8 cellular contexts compared by ENCODE assay signal in genomic region chr6:36546958-36547645, GRCh38. TPM values are rescaled to one million over a fixed set of nuclear protein-coding genes. Genes with fewer than 3 reads are reported as not detected.
DNase-seq lines count a peak whose midpoint lies in the region; ATAC-seq and TF ChIP-seq lines count a peak whose summit lies in the region.

Gene STK38, minus strand, starts transcription at chr6:36547479. Its CDS starts 7,277 bp downstream, at chr6:36540202.

- H3K9ac ChIP-seq in fibroblast of lung (ENCODE audit: insufficient read depth, low read length): peak within 1 kb of the TSS; percentile 89

- intact Hi-C loops in naive thymus-derived CD4-positive, alpha-beta T cell (cut with micrococcal nuclease): loop anchor here (1.0 to 5.0 kb wide), 12 partner anchors 14 to 135 kb away; partner anchors contain the start of genes SRSF3 (in 2 of the 2), CDKN1A (in 1 of the 2), KCTD20 (in 1 of the 2) and PXT1 (in 1 of the 2)

- ATAC-seq in naive thymus-derived CD4-positive, alpha-beta T cell: peak; percentile 90
- ATAC-seq in stimulated activated memory B cell treated with anti-CD40 and anti-IgM and Interleukin-4, amounts not matched to agents 10 μg/mL and 1 μg/mL and 100 μg/mL, for 72 hours: peak; percentile 93

- no peaks in the 10 kb centered on the region for H4K20me1 ChIP-seq in fibroblast of lung (ENCODE audit: control insufficient read depth, extremely low read depth, insufficient read depth, low read length)

- POLR2A ChIA-PET in naive thymus-derived CD4-positive, alpha-beta T cell (lab: Charles Lee): interaction anchor here (0.6 to 8.4 kb wide), 17 partner anchors 8 to 1489 kb away, joined by 3 to 288 read pairs (median 4); partner anchors contain the start of gene SRSF3

- peaks cover 0 to 5% (median 0%) of the 10 kb centered on the region in 11 donors for H3K9me3 Mint-ChIP-seq in naive thymus-derived CD4-positive, alpha-beta T cell
- H3K9me3 Mint-ChIP-seq in stimulated activated memory B cell treated with anti-CD40 and anti-IgM and Interleukin-4, amounts not matched to agents 10 μg/mL and 1 μg/mL and 100 μg/mL, for 72 hours: no peaks in the 10 kb centered on the region

- H3K4me1 ChIP-seq in fibroblast of lung (ENCODE audit: control insufficient read depth, extremely low read depth, insufficient read depth, low read length): peaks cover 3% of the 10 kb centered on the region
- peaks cover 29 to 38% of the 10 kb centered on the region in 2 donors for H3K4me1 ChIP-seq in naive thymus-derived CD4-positive, alpha-beta T cell (ENCODE audit: control insufficient read depth in 2 of 2, insufficient read depth in 2 of 2, low read length in 2 of 2)

- H3K27me3 ChIP-seq in fibroblast of lung (ENCODE audit: control insufficient read depth, insufficient read depth, low read length): no peaks in the 10 kb centered on the region
- H3K27me3 ChIP-seq in naive thymus-derived CD4-positive, alpha-beta T cell (ENCODE audit: control insufficient read depth in 2 of 2, insufficient read depth in 2 of 2, low read length in 2 of 2): no peaks in the 10 kb centered on the region

- H3K4me3 Mint-ChIP-seq in naive thymus-derived CD4-positive, alpha-beta T cell: peak within 1 kb of the TSS; percentile 96 to 99 (median 98)
- peak within 1 kb of the TSS; percentile 97 for H3K4me3 Mint-ChIP-seq in stimulated activated memory B cell treated with anti-CD40 and anti-IgM and Interleukin-4, amounts not matched to agents 10 μg/mL and 1 μg/mL and 100 μg/mL, for 72 hours

- TF ChIP-seq CTCF in LNCaP clone FGC (IDR thresholded peaks at IDR 0.05; ENCODE audit: control insufficient read depth, extremely low read depth, insufficient read depth) (peak; percentile 48), fibroblast of lung (conservative IDR thresholded peaks at IDR 0.05 in 1 of 2, IDR thresholded peaks at IDR 0.05 in 1 of 2; ENCODE audit: low read depth in 1 of 2, low read length in 2 of 2) (peak in 1 of 2 donors; percentile 2)

- peaks cover 15 to 59% (median 42%) of the 10 kb centered on the region in 7 donors for H3K4me1 Mint-ChIP-seq in naive thymus-derived CD4-positive, alpha-beta T cell
- H3K4me1 Mint-ChIP-seq in stimulated activated memory B cell treated with anti-CD40 and anti-IgM and Interleukin-4, amounts not matched to agents 10 μg/mL and 1 μg/mL and 100 μg/mL, for 72 hours: peaks cover 50% of the 10 kb centered on the region

- H3K27ac Mint-ChIP-seq in naive thymus-derived CD4-positive, alpha-beta T cell: peak within 1 kb of the TSS; percentile 89 to 99 (median 98)
- H3K27ac Mint-ChIP-seq in stimulated activated memory B cell treated with anti-CD40 and anti-IgM and Interleukin-4, amounts not matched to agents 10 μg/mL and 1 μg/mL and 100 μg/mL, for 72 hours: peak within 1 kb of the TSS; percentile 92

- CTCF ChIA-PET in naive thymus-derived CD4-positive, alpha-beta T cell (lab: Charles Lee): interaction anchor here (1.0 to 1.4 kb wide), 2 partner anchors 32 to 33 kb away, joined by 4 to 7 read pairs; no protein-coding TSS in a partner anchor

- peak within 1 kb of the TSS; percentile 84 for H3K27ac ChIP-seq in fibroblast of lung (ENCODE audit: insufficient read depth, low read length)
- H3K27ac ChIP-seq in naive thymus-derived CD4-positive, alpha-beta T cell (ENCODE audit: low read depth, low read length): peak within 1 kb of the TSS; percentile 95

- peak within 1 kb of the TSS; percentile 98 for H3K4me2 ChIP-seq in fibroblast of lung (ENCODE audit: extremely low read depth, insufficient read depth, low read length)

- H3K4me3 ChIP-seq in LNCaP clone FGC (ENCODE audit: low read depth, low read length): peak within 1 kb of the TSS; percentile 79
- peak within 1 kb of the TSS; percentile 81 to 99 (median 91) for H3K4me3 ChIP-seq in fibroblast of lung (replicated peaks in 1 of 4; ENCODE audit: control extremely low read depth in 1 of 4, insufficient read depth in 1 of 4, low read depth in 3 of 4, low read length in 4 of 4)
- H3K4me3 ChIP-seq in naive thymus-derived CD4-positive, alpha-beta T cell (ENCODE audit: low read length): peak within 1 kb of the TSS; percentile 98

- peak within 1 kb of the TSS; percentile 94 for H2AFZ ChIP-seq in fibroblast of lung (ENCODE audit: low read length)

- H3K27me3 Mint-ChIP-seq in naive thymus-derived CD4-positive, alpha-beta T cell: no peaks in the 10 kb centered on the region
- H3K27me3 Mint-ChIP-seq in stimulated activated memory B cell treated with anti-CD40 and anti-IgM and Interleukin-4, amounts not matched to agents 10 μg/mL and 1 μg/mL and 100 μg/mL, for 72 hours: no peaks in the 10 kb centered on the region

- peaks cover 4 to 20% (median 12%) of the 10 kb centered on the region in 5 donors for H3K36me3 Mint-ChIP-seq in naive thymus-derived CD4-positive, alpha-beta T cell
- peaks cover 7% of the 10 kb centered on the region for H3K36me3 Mint-ChIP-seq in stimulated activated memory B cell treated with anti-CD40 and anti-IgM and Interleukin-4, amounts not matched to agents 10 μg/mL and 1 μg/mL and 100 μg/mL, for 72 hours

- DNase-seq in DMS79 (lab: John Stamatoyannopoulos, UW) (peak; percentile 67), GOT3 (lab: John Stamatoyannopoulos, UW) (peak; percentile 38), LNCaP clone FGC (ENCODE audit: low read depth) (peak; percentile 22), RPMI8226 (peak; percentile 92), fibroblast of lung (ENCODE audit: low read depth in 2 of 2) (peak; percentile 79 to 86)
- peak; percentile 86 to 93 for DNase-seq in activated T-helper 1 cell treated with anti-CD3 and anti-CD28 coated beads, Interleukin-2, amount 50 U/mL, for 16 hours (ENCODE audit: low read depth in 1 of 2, low spot score in 1 of 2)
- DNase-seq in naive thymus-derived CD4-positive, alpha-beta T cell: peak; percentile 79 to 93 (median 88)

- no peaks in the 10 kb centered on the region for H3K36me3 ChIP-seq in fibroblast of lung (ENCODE audit: control insufficient read depth, insufficient read depth, low read length)
- peaks cover 0 to 8% (median 0%) of the 10 kb centered on the region in 3 experiments for H3K36me3 ChIP-seq in naive thymus-derived CD4-positive, alpha-beta T cell (ENCODE audit: control insufficient read depth in 2 of 3, insufficient read depth in 3 of 3, low read length in 3 of 3)

- no peaks in the 10 kb centered on the region for H3K9me3 ChIP-seq in fibroblast of lung (ENCODE audit: control insufficient read depth, insufficient read depth, low read depth, low read length)
- H3K9me3 ChIP-seq in naive thymus-derived CD4-positive, alpha-beta T cell (ENCODE audit: control insufficient read depth in 2 of 3, low read length in 3 of 3): no peaks in the 10 kb centered on the region

- peaks cover 45% of the 10 kb centered on the region for H3K79me2 ChIP-seq in fibroblast of lung (ENCODE audit: control insufficient read depth, insufficient read depth, low read length)

RNA-seq across cellular contexts. Expression of gene STK38, which starts in this region (rescaled TPM):
- 17.7 and 26.9 TPM in 2 replicates for total RNA-seq in fibroblast of lung
- 28.9 and 42.6 TPM in 2 replicates for polyA plus RNA-seq in fibroblast of lung
- 25.2 and 34.0 TPM in 2 replicates for polyA plus RNA-seq in fibroblast of lung (2012)
- polyA minus RNA-seq in fibroblast of lung (ENCODE audit: low replicate concordance): 17.1 and 18.1 TPM in 2 replicates
- 100 to 1,000 TPM in 2 of 5 experiments, 10 to 100 TPM in 3; 68.5 to 193 (median 95.0) TPM for total RNA-seq in naive thymus-derived CD4-positive, alpha-beta T cell
- 100 to 1,000 TPM in 1 of 2 donors, 10 to 100 TPM in 1; 56.6 to 123 TPM for polyA plus RNA-seq in naive thymus-derived CD4-positive, alpha-beta T cell

Comparison
In these comparisons a context has a peak if more than half of its experiments do, and no peak if none do; other contexts are left out.
1. Peak in every context shown above with its lines: DNase-seq, ATAC-seq, H3K4me3 ChIP-seq and H3K27ac ChIP-seq.
2. DNase-seq: peak in every context shown above with its lines; median percentile 92 in RPMI8226; 90 in activated T-helper 1 cell treated with anti-CD3 and anti-CD28 coated beads, Interleukin-2, amount 50 U/mL, for 16 hours; 88 in naive thymus-derived CD4-positive, alpha-beta T cell; 82 in fibroblast of lung; 67 in DMS79; 38 in GOT3; 22 in LNCaP clone FGC.